ENCODE assay signal across 8 cellular contexts in the genomic region with DNA sequence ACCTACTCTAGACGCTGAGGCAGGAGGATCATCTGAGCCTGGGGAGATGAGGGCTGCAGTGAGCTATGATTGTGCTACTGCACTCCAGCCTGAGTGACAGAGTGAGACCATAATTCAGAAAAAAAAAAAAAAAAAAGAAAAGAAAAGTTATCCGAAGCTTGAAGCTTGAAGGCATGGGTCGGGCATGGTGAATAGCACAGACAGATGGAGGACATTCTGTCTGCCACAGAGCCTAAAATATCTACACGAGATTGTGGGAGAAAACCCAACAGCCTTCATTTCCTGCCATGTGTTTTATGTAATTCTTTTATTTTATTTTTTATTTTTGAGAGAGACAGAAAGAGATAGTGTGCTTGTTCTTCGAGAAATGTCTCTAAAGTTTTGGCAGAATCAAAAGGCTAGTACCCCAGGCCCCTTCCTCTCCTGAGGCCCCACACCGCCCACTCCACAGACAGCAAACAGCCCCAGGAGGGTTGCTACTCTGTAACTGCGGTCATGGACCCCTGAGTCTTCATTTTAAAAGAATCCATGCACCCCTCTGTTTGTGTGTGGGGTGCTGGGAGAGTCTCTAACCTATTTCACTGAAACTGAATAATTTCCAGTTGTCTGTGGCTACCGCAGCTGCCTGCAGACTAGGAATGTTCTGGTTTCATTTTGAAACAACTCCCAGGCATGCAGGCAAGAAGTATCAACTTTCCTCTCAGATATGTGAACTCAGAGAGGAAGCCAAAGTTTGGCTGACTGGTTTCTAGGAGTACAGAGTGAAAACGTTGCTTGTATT. TPM values are rescaled to one million over a fixed set of nuclear protein-coding genes. Genes with fewer than 3 reads are reported as not detected.
DNase-seq lines count a peak whose midpoint lies in the region; ATAC-seq, FAIRE-seq and TF ChIP-seq lines count a peak whose summit lies in the region.

No MANE protein-coding gene starts in this region.

- H2AK5ac ChIP-seq in mesenchymal stem cell (ENCODE audit: low read length, severe bottlenecking), result no peak overlapping the region

- no peak overlapping the region for H2BK120ac ChIP-seq in mesenchymal stem cell (ENCODE audit: low read depth, low read length)

- H2AFZ ChIP-seq in mesenchymal stem cell (ENCODE audit: low read depth, low read length), result peak overlapping the region; percentile 70

- H3K23ac ChIP-seq in mesenchymal stem cell (ENCODE audit: low read length in 2 of 2), result no peak overlapping the region

- H2BK5ac ChIP-seq in mesenchymal stem cell (ENCODE audit: low read depth, low read length, poor library complexity, severe bottlenecking), result no peak overlapping the region

- H3K9ac ChIP-seq in mesenchymal stem cell (ENCODE audit: low read length), result peak overlapping the region; percentile 80

- ATAC-seq in HG02885 (IDR thresholded peaks at IDR 0.05; ENCODE audit: poor library complexity, unreplicated experiment), result peak; percentile 62

- WGBS in mesenchymal stem cell, result 68% methylated on average over 4 of the region's 9 CpGs

- H3K4me1 ChIP-seq in mesenchymal stem cell (ENCODE audit: control insufficient read depth, insufficient read depth, low read depth, low read length), result peaks cover 2% of the 10 kb centered on the region

- peak overlapping the region; percentile 81 for H3K27ac ChIP-seq in mesenchymal stem cell (ENCODE audit: low read length, poor library complexity, severe bottlenecking)

- FAIRE-seq in bronchial epithelial cell (lab: Jason Lieb, UNC), result no peak

- H3K4ac ChIP-seq in mesenchymal stem cell (ENCODE audit: low read depth in 1 of 2, low read length in 2 of 2), result peak overlapping the region; percentile 27 to 69

- no peaks in the 10 kb centered on the region for H3K9me3 ChIP-seq in mesenchymal stem cell (ENCODE audit: control insufficient read depth, low read length)

- H3K36me3 ChIP-seq in bronchial epithelial cell (ENCODE audit: control insufficient read depth, insufficient read depth, low read length) (no peaks in the 10 kb centered on the region), mesenchymal stem cell (ENCODE audit: control insufficient read depth in 1 of 2, insufficient read depth in 2 of 2, low read depth in 1 of 2, low read length in 2 of 2) (no peaks in the 10 kb centered on the region)

- H3K79me1 ChIP-seq in mesenchymal stem cell (replicated peaks; ENCODE audit: low read length, poor library complexity, severe bottlenecking), result no peaks in the 10 kb centered on the region

- peak overlapping the region; percentile 86 for H4K8ac ChIP-seq in mesenchymal stem cell (ENCODE audit: low read length)

- peak overlapping the region; percentile 59 for H4K91ac ChIP-seq in mesenchymal stem cell (ENCODE audit: low read length)

- no peak overlapping the region for H2BK12ac ChIP-seq in mesenchymal stem cell (ENCODE audit: low read length in 2 of 2)

- no peak overlapping the region for H2BK15ac ChIP-seq in mesenchymal stem cell (ENCODE audit: low read depth, poor library complexity, severe bottlenecking)

- no peak overlapping the region for H3K14ac ChIP-seq in mesenchymal stem cell (ENCODE audit: low read length in 2 of 2)

- H3K4me3 ChIP-seq in AG09309 (ENCODE audit: control insufficient read depth, low read depth, low read length) (peak overlapping the region; percentile 24), bronchial epithelial cell (ENCODE audit: low read depth, low read length) (no peak overlapping the region), mesenchymal stem cell (ENCODE audit: insufficient read depth in 1 of 2, low read depth in 1 of 2, low read length in 2 of 2) (peak overlapping the region in 1 of 2 experiments; percentile 68)

- peak; percentile 27 for DNase-seq in AG09309 (ENCODE audit: low read depth)
- DNase-seq in bronchial epithelial cell (ENCODE audit: low read depth), result peak; percentile 30
- DNase-seq in mesenchymal stem cell, result peak; percentile 53
- no peak for DNase-seq in stimulated activated CD4-positive, alpha-beta T cell treated with anti-CD3 and anti-CD28 coated beads, Interleukin-2, amount 100 ng/mL, for 48 hours
- no peak for DNase-seq in NCI-H446 treated with DMSO at 0.1 percent for 48 hours (lab: John Stamatoyannopoulos, UW)
- DNase-seq in activated T-cell treated with anti-CD3 and anti-CD28 coated beads, Interleukin-2, amount 50 U/mL, for 48 hours, result no peak
- DNase-seq in activated naive CD4-positive, alpha-beta T cell treated with Interleukin-2 at 50 U/mL for 16 hours, result no peak

- TF ChIP-seq CTCF in AG09309 (IDR thresholded peaks at IDR 0.05; ENCODE audit: control insufficient read depth, insufficient read depth, low read depth, low read length, missing control alignments) (no peak), bronchial epithelial cell (IDR thresholded peaks at IDR 0.05; ENCODE audit: insufficient read depth, low read length, severe bottlenecking) (no peak)

- peak overlapping the region; percentile 46 for H3K4me2 ChIP-seq in mesenchymal stem cell (ENCODE audit: low read length, poor library complexity, severe bottlenecking)

- no peaks in the 10 kb centered on the region for H3K27me3 ChIP-seq in bronchial epithelial cell (ENCODE audit: control insufficient read depth, insufficient read depth, low read length)
- no peaks in the 10 kb centered on the region for H3K27me3 ChIP-seq in mesenchymal stem cell (ENCODE audit: control insufficient read depth in 1 of 2, insufficient read depth in 1 of 2, low read length in 2 of 2)

- peak overlapping the region; percentile 42 to 75 for H3K18ac ChIP-seq in mesenchymal stem cell (ENCODE audit: low read depth in 1 of 2, low read length in 2 of 2)

RNA-seq across cellular contexts. Expression of gene RCBTB2, which starts 38.4 kb away (rescaled TPM):
- 1.8 and 4.7 TPM in 2 replicates for total RNA-seq in bronchial epithelial cell
- 2.8 TPM for polyA plus RNA-seq in mesenchymal stem cell (2013, experiment 1 of 2)
- 3.0 TPM for polyA plus RNA-seq in mesenchymal stem cell (2013, experiment 2 of 2)

Comparison
In these comparisons a context has a peak if more than half of its experiments do, and no peak if none do; other contexts are left out.
1. DNase-seq: peak in AG09309 (single experiment), bronchial epithelial cell (single experiment) and mesenchymal stem cell (single experiment); none in stimulated activated CD4-positive, alpha-beta T cell treated with anti-CD3 and anti-CD28 coated beads, Interleukin-2, amount 100 ng/mL, for 48 hours (0 of 2), NCI-H446 treated with DMSO at 0.1 percent for 48 hours (single experiment), activated T-cell treated with anti-CD3 and anti-CD28 coated beads, Interleukin-2, amount 50 U/mL, for 48 hours (0 of 2) and activated naive CD4-positive, alpha-beta T cell treated with Interleukin-2 at 50 U/mL for 16 hours (single experiment).